In the genomic region with DNA sequence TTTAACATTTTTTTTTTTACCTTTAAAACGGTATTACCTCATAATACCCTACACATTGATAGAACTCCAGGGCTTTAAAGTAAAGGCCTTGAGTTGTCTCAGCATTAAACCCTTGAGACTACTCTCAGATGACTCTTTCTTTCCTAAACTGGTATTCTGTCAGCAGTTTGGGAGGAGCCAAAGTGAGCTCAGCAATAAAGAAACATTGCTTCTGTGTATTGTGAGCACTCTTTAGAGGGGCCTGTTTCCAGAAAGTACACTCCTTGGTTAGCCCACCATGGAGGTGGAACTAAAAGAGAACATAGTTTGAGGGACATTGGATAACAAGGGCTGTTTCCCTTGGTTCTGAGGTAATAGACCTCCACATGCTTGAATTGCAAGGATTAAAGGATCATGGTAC, we compare ENCODE assay signal across 15 cellular contexts. TPM values are rescaled to one million over a fixed set of nuclear protein-coding genes. Genes with fewer than 3 reads are reported as not detected.
DNase-seq lines count a peak whose midpoint lies in the region; ATAC-seq and TF ChIP-seq lines count a peak whose summit lies in the region.
"Had no signal": no experiment of that assay in that cellular context is flagged by ENCODE, and none has a peak within 500 bp of the region (broad histone marks: within the 10 kb centered on the region; RNA-seq: fewer than 3 reads in every experiment).

No MANE protein-coding gene starts in this region.

- H3K4me1 ChIP-seq in esophagus muscularis mucosa (peaks cover 42 to 76% (median 63%) of the 10 kb centered on the region in 4 donors), gastrocnemius medialis (peaks cover 44 to 48% of the 10 kb centered on the region in 2 donors)
- H3K4me1 ChIP-seq: SJCRH30 had no signal

- H3K9me3 Mint-ChIP-seq in HFFc6 (no peaks in the 10 kb centered on the region), WTC11 (no peaks in the 10 kb centered on the region)
- H3K9me3 Mint-ChIP-seq: CD8-positive, alpha-beta T cell; immature natural killer cell had no signal

- in situ Hi-C loops in gastrocnemius medialis (cut with MboI; ENCODE audit: low sequenced_read_pairs in 4 of 4), result no loop called here

- peaks cover 43 to 100% (median 95%) of the 10 kb centered on the region in 4 donors for H3K36me3 ChIP-seq in esophagus muscularis mucosa
- H3K36me3 ChIP-seq in gastrocnemius medialis, result peaks cover 3 to 70% of the 10 kb centered on the region in 2 donors

- H3K4me3 ChIP-seq in esophagus muscularis mucosa (no peak overlapping the region), gastrocnemius medialis (no peak overlapping the region)
- H3K4me3 ChIP-seq: SJCRH30 had no signal

- peak overlapping the region in 3 of 4 donors; percentile 41 to 52 (median 47) for H3K27ac ChIP-seq in esophagus muscularis mucosa (replicated peaks in 1 of 4)
- H3K27ac ChIP-seq in gastrocnemius medialis, result peak overlapping the region; percentile 75 to 86 (median 82)
- H3K27ac ChIP-seq: SJCRH30 had no signal

- TF ChIP-seq POLR2A in esophagus muscularis mucosa (IDR thresholded peaks at IDR 0.05; ENCODE audit: low read depth) (no peak), gastrocnemius medialis (IDR thresholded peaks at IDR 0.05) (no peak)

- H3K4me1 Mint-ChIP-seq in HFFc6 (ENCODE audit: low read depth) (peaks cover 93% of the 10 kb centered on the region), WTC11 (peaks cover 45% of the 10 kb centered on the region)

- no peaks in the 10 kb centered on the region for H3K9me3 ChIP-seq in esophagus muscularis mucosa
- no peaks in the 10 kb centered on the region for H3K9me3 ChIP-seq in gastrocnemius medialis
- H3K9me3 ChIP-seq: SJCRH30 had no signal

- no peak for TF ChIP-seq EP300 in esophagus muscularis mucosa (IDR thresholded peaks at IDR 0.05)

- peak overlapping the region; percentile 73 for H3K27ac Mint-ChIP-seq in HFFc6
- peak overlapping the region; percentile 76; the same call in 1 of the 2 replicates for H3K27ac Mint-ChIP-seq in WTC11
- H3K27ac Mint-ChIP-seq: CD8-positive, alpha-beta T cell had no signal

- H3K27me3 ChIP-seq in esophagus muscularis mucosa (no peaks in the 10 kb centered on the region), gastrocnemius medialis (no peaks in the 10 kb centered on the region)
- H3K27me3 ChIP-seq: SJCRH30 had no signal

- no peak overlapping the region for H3K4me3 Mint-ChIP-seq in HFFc6
- H3K4me3 Mint-ChIP-seq in WTC11, result no peak overlapping the region
- H3K4me3 Mint-ChIP-seq: CD8-positive, alpha-beta T cell; immature natural killer cell had no signal

- TF ChIP-seq CTCF in HFFc6 (IDR thresholded peaks at IDR 0.05) (no peak), WTC11 (IDR thresholded peaks at IDR 0.05) (no peak), esophagus muscularis mucosa (IDR thresholded peaks at IDR 0.05) (no peak), gastrocnemius medialis (IDR thresholded peaks at IDR 0.05 in 4 of 5, conservative IDR thresholded peaks at IDR 0.05 in 1 of 5) (no peak)

- no peak for DNase-seq in HFFc6
- DNase-seq in WTC11 (ENCODE audit: low spot score), result no peak
- no peak for DNase-seq in esophagus muscularis mucosa (ENCODE audit: extremely low spot score)
- no peak for DNase-seq in gastrocnemius medialis
- no peak for DNase-seq in epidermal melanocyte (ENCODE audit: insufficient read length, low spot score)
- DNase-seq in stimulated activated CD4-positive, alpha-beta T cell treated with anti-CD3 and anti-CD28 coated beads, Interleukin-4, amount 100 ng/mL, for 4 hours, result no peak
- DNase-seq: CD8-positive, alpha-beta T cell; cortex of kidney; foreskin fibroblast; immature natural killer cell; midbrain; SJCRH30; stimulated activated CD8-positive, alpha-beta memory T cell treated with anti-CD3 and anti-CD28 coated beads, Interleukin-4, amount 100 ng/mL, for 48 hours had no signal

- peaks cover 63% of the 10 kb centered on the region for H3K36me3 Mint-ChIP-seq in HFFc6 (ENCODE audit: low read depth)
- H3K36me3 Mint-ChIP-seq in WTC11, result peaks cover 72% of the 10 kb centered on the region

- 43% methylated on average over 1 of the region's 1 CpG for WGBS in esophagus muscularis mucosa

- CTCF ChIA-PET in WTC11 (lab: Charles Lee), result interaction anchor here (0.7 to 8.1 kb wide), 6 partner anchors 22 to 158 kb away, joined by 3 to 99 read pairs (median 3); a partner anchor contains a TSS

- ATAC-seq in WTC11 (no peak), gastrocnemius medialis (peak; percentile 2 to 8), HG02588 (IDR thresholded peaks at IDR 0.05; ENCODE audit: unreplicated experiment) (no peak)
- ATAC-seq: CD8-positive, alpha-beta T cell had no signal

- POLR2A ChIA-PET in WTC11 (lab: Charles Lee), result interaction anchor here (0.6 kb wide), 1 partner anchor 180 kb away, joined by 3 read pairs; a partner anchor contains a TSS

- H3K27me3 Mint-ChIP-seq in HFFc6 (ENCODE audit: insufficient read depth), result peaks cover 37% of the 10 kb centered on the region
- no peaks in the 10 kb centered on the region for H3K27me3 Mint-ChIP-seq in WTC11 (ENCODE audit: low read depth)

- intact Hi-C loops in esophagus muscularis mucosa (cut with DNase I) (no loop called here), gastrocnemius medialis (cut with DNase I; ENCODE audit: low total_unique reads) (loop anchor here (2.0 kb wide), 1 partner anchor 26 kb away; a partner anchor contains a TSS)

TF ChIP-seq in WTC11, 78 proteins besides CTCF, POLR2A, EP300 and RAD21 (continues in another document):
- TF ChIP-seq, protein P1, sequence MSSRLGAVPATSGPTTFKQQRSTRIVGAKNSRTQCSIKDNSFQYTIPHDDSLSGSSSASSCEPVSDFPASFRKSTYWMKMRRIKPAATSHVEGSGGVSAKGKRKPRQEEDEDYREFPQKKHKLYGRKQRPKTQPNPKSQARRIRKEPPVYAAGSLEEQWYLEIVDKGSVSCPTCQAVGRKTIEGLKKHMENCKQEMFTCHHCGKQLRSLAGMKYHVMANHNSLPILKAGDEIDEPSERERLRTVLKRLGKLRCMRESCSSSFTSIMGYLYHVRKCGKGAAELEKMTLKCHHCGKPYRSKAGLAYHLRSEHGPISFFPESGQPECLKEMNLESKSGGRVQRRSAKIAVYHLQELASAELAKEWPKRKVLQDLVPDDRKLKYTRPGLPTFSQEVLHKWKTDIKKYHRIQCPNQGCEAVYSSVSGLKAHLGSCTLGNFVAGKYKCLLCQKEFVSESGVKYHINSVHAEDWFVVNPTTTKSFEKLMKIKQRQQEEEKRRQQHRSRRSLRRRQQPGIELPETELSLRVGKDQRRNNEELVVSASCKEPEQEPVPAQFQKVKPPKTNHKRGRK (CRISPR knock-in tag; IDR thresholded peaks at IDR 0.05; ENCODE audit: borderline replicate concordance), result no peak
- no peak for TF ChIP-seq SOX15 (CRISPR knock-in tag; IDR thresholded peaks at IDR 0.05)
- no peak for TF ChIP-seq EMX1 (CRISPR knock-in tag; IDR thresholded peaks at IDR 0.05)
- no peak for TF ChIP-seq NR3C1 (CRISPR knock-in tag; conservative IDR thresholded peaks at IDR 0.05; ENCODE audit: low read depth)
- no peak for TF ChIP-seq MXD4 (CRISPR knock-in tag; IDR thresholded peaks at IDR 0.05; ENCODE audit: borderline replicate concordance)
- no peak for TF ChIP-seq HMGA2 (CRISPR knock-in tag; IDR thresholded peaks at IDR 0.05)
- TF ChIP-seq TEAD4 (CRISPR knock-in tag; IDR thresholded peaks at IDR 0.05), result no peak
- no peak for TF ChIP-seq SP1 (CRISPR knock-in tag; conservative IDR thresholded peaks at IDR 0.05)
- TF ChIP-seq GABPB1 (CRISPR knock-in tag; IDR thresholded peaks at IDR 0.05), result no peak
- TF ChIP-seq, protein P2, sequence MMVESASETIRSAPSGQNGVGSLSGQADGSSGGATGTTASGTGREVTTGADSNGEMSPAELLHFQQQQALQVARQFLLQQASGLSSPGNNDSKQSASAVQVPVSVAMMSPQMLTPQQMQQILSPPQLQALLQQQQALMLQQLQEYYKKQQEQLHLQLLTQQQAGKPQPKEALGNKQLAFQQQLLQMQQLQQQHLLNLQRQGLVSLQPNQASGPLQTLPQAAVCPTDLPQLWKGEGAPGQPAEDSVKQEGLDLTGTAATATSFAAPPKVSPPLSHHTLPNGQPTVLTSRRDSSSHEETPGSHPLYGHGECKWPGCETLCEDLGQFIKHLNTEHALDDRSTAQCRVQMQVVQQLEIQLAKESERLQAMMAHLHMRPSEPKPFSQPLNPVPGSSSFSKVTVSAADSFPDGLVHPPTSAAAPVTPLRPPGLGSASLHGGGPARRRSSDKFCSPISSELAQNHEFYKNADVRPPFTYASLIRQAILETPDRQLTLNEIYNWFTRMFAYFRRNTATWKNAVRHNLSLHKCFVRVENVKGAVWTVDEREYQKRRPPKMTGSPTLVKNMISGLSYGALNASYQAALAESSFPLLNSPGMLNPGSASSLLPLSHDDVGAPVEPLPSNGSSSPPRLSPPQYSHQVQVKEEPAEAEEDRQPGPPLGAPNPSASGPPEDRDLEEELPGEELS (CRISPR knock-in tag; IDR thresholded peaks at IDR 0.05), result no peak
- no peak for TF ChIP-seq ZNF317 (CRISPR knock-in tag; IDR thresholded peaks at IDR 0.05; ENCODE audit: borderline replicate concordance, low read depth)
- TF ChIP-seq TCF7 (CRISPR knock-in tag; IDR thresholded peaks at IDR 0.05; ENCODE audit: low read depth), result no peak
- no peak for TF ChIP-seq ETV6 (CRISPR knock-in tag; IDR thresholded peaks at IDR 0.05)
- TF ChIP-seq ESRRA (CRISPR knock-in tag; IDR thresholded peaks at IDR 0.05; ENCODE audit: borderline replicate concordance), result no peak

RNA-seq across cellular contexts. Expression of a gene that starts 20.4 kb away (rescaled TPM):
- total RNA-seq in HFFc6 (2021; fragmentation: NEBNext Ultra II Directional; extraction: Animal tissue kit (Norgen Biotek cat#: 25700)), result 10 to 100 TPM; 21.2 to 26.5 (median 23.5) TPM
- total RNA-seq in WTC11 (2021), result 23.6 to 27.9 TPM (median 25.1 TPM) in 3 replicates
- 10 to 100 TPM; 12.6 to 20.1 (median 18.9) TPM for total RNA-seq in esophagus muscularis mucosa
- total RNA-seq in gastrocnemius medialis, result 1 to 10 TPM; 1.1 to 9.9 (median 3.8) TPM

RNA-seq across cellular contexts. Expression of a gene that starts 22.2 kb away (rescaled TPM):
- total RNA-seq in HFFc6 (2021; fragmentation: NEBNext Ultra II Directional; extraction: Animal tissue kit (Norgen Biotek cat#: 25700)), result 10 to 100 TPM; 35.1 to 41.7 (median 37.1) TPM
- total RNA-seq in WTC11 (2021) (69.0 to 74.0 TPM (median 69.1 TPM) in 3 replicates), esophagus muscularis mucosa (10 to 100 TPM; 12.7 to 16.6 (median 12.9) TPM), gastrocnemius medialis (10 to 100 TPM in 2 of 4 donors, 1 to 10 TPM in 2; 6.8 to 17.4 (median 11.6) TPM)

RNA-seq across cellular contexts. Expression of a gene that starts 27.0 kb away (rescaled TPM):
- 100 to 1,000 TPM; 763 to 969 (median 874) TPM for total RNA-seq in HFFc6 (2021; fragmentation: NEBNext Ultra II Directional; extraction: Animal tissue kit (Norgen Biotek cat#: 25700))
- total RNA-seq in WTC11 (2021) (981 to 1,004 TPM (median 984 TPM) in 3 replicates), esophagus muscularis mucosa (100 to 1,000 TPM; 275 to 374 (median 365) TPM), gastrocnemius medialis (100 to 1,000 TPM; 113 to 257 (median 191) TPM)

RNA-seq across cellular contexts. Expression of a gene that starts 28.4 kb away (rescaled TPM):
- not detected for total RNA-seq in HFFc6 (2021; fragmentation: NEBNext Ultra II Directional; extraction: Animal tissue kit (Norgen Biotek cat#: 25700))
- total RNA-seq in WTC11 (2021) (0.57 to 0.80 TPM (median 0.59 TPM) in 3 replicates), esophagus muscularis mucosa (not detected), gastrocnemius medialis (not detected)
- total RNA-seq: CD8-positive, alpha-beta T cell; pulmonary artery endothelial cell had no signal

RNA-seq across cellular contexts. Expression of a gene that starts 37.3 kb away (rescaled TPM):
- 100 to 1,000 TPM; 122 to 188 (median 165) TPM for total RNA-seq in HFFc6 (2021; fragmentation: NEBNext Ultra II Directional; extraction: Animal tissue kit (Norgen Biotek cat#: 25700))
- total RNA-seq in WTC11 (2021) (150 to 187 TPM (median 155 TPM) in 3 replicates), esophagus muscularis mucosa (10 to 100 TPM; 47.8 to 77.6 (median 65.3) TPM), gastrocnemius medialis (10 to 100 TPM; 40.3 to 90.4 (median 74.2) TPM)

Comparison
In these comparisons a context has a peak if more than half of its experiments do, and no peak if none do; other contexts are left out.
1. ATAC-seq: peak in gastrocnemius medialis (2 of 2); none in WTC11 (single experiment) and HG02588 (single experiment).